In genomic region chr4:67875011-67875410, GRCh38 we compare ENCODE assay signal across 1 cellular context.
TF ChIP-seq lines count a peak whose summit lies in the region.

No MANE protein-coding gene starts in this region.

TF ChIP-seq in IMR-90, 13 proteins besides CTCF, POLR2A, EP300 and RAD21:
- no peak for TF ChIP-seq CHD1 (IDR thresholded peaks at IDR 0.05; ENCODE audit: low read depth, low read length)
- no peak for TF ChIP-seq BHLHE40 (IDR thresholded peaks at IDR 0.05; ENCODE audit: low read depth, low read length)
- no peak for TF ChIP-seq ELK1 (IDR thresholded peaks at IDR 0.05; ENCODE audit: borderline replicate concordance, low read depth, low read length)
